In genomic region chr22:27934069-27934468, GRCh38 we compare ENCODE assay signal across 23 cellular contexts. TPM values are rescaled to one million over a fixed set of nuclear protein-coding genes. Genes with fewer than 3 reads are reported as not detected.
A peak's percentile ranks its signal among the peaks of the same experiment; 100 is the strongest.
DNase-seq lines count a peak whose midpoint lies in the region; ATAC-seq, FAIRE-seq and TF ChIP-seq lines count a peak whose summit lies in the region.
"Had no signal": no experiment of that assay in that cellular context is flagged by ENCODE, and none has a peak within 500 bp of the region (broad histone marks: within the 10 kb centered on the region; RNA-seq: fewer than 3 reads in every experiment).

No MANE protein-coding gene starts in this region.

- intact Hi-C loops in K562 (cut with micrococcal nuclease), result loop anchor here (10.0 kb wide), 1 partner anchor 49 kb away; no protein-coding TSS in a partner anchor

- no peak for TF ChIP-seq EP300 in K562 (IDR thresholded peaks at IDR 0.05; ENCODE audit: low read length)

- no peaks in the 10 kb centered on the region for H3K9me1 ChIP-seq in K562 (ENCODE audit: control insufficient read depth, insufficient read depth, low read length)

- TF ChIP-seq POLR2A in K562 (conservative IDR thresholded peaks at IDR 0.05), result no peak

- no peak for TF ChIP-seq CTCF in BE2C (IDR thresholded peaks at IDR 0.05; ENCODE audit: low read depth, low read length)
- no peak for TF ChIP-seq CTCF in K562 (IDR thresholded peaks at IDR 0.05 in 2 of 3, conservative IDR thresholded peaks at IDR 0.05 in 1 of 3; ENCODE audit: insufficient read depth in 2 of 3, low read depth in 1 of 3, low read length in 3 of 3)
- TF ChIP-seq CTCF in GM10248 (IDR thresholded peaks at IDR 0.05; ENCODE audit: control extremely low read depth, extremely low read depth, low read depth, missing control alignments), result no peak

- ATAC-seq in K562 (no peak), HG02642 (IDR thresholded peaks at IDR 0.05; ENCODE audit: poor library complexity, unreplicated experiment) (no peak)
- ATAC-seq: A549, GM23338, HCT116 had no signal

- no peaks in the 10 kb centered on the region for H3K9me3 ChIP-seq in BE2C
- no peaks in the 10 kb centered on the region for H3K9me3 ChIP-seq in K562 (replicated peaks; ENCODE audit: control insufficient read depth, insufficient read depth, low read depth, low read length)
- no peaks in the 10 kb centered on the region for H3K9me3 ChIP-seq in subcutaneous abdominal adipose tissue (ENCODE audit: control insufficient read depth in 5 of 5, low read length in 5 of 5)
- H3K9me3 ChIP-seq: A549 had no signal

- H3K27ac ChIP-seq in K562 (ENCODE audit: extremely low read depth, low read depth, low read length) (no peak overlapping the region), subcutaneous abdominal adipose tissue (ENCODE audit: low read depth, low read length) (peak overlapping the region; percentile 52)
- H3K27ac ChIP-seq: A549 had no signal

- no peaks in the 10 kb centered on the region; the same call in 1 of the 3 replicates for H3K79me2 ChIP-seq in K562 (ENCODE audit: control insufficient read depth, insufficient read depth, low read length)

- no TSS peak for BruUV-seq in K562 (replicated peaks; lab: Mats Ljungman, UMichigan)

- in situ Hi-C loops in K562 (cut with MboI), result no loop called here

- peak; percentile 9 for DNase-seq in BE2C
- DNase-seq in ELF-1 (ENCODE audit: low read depth, low spot score), result peak; percentile 11
- no peak for DNase-seq in K562 (ENCODE audit: extremely low read depth in 1 of 4, low spot score in 3 of 4)
- DNase-seq in NCI-H526 treated with DMSO at 0.1 percent for 48 hours (lab: John Stamatoyannopoulos, UW), result no peak
- DNase-seq in GM10248 (ENCODE audit: extremely low spot score), result no peak
- DNase-seq: 8988T; ACHN; AML-193; C1 segment of cervical spinal cord; CD4-positive, alpha-beta memory T cell; COR-L47; DMS153; DND-41; GDM1; H9; HFFc6 had no signal

- CTCF ChIA-PET in K562 (lab: Yijun Ruan, JAX; ENCODE audit: low intra/inter-chr PET ratio) (no interaction called here), GM10248 (lab: Yijun Ruan, JAX) (no interaction called here)

- H3K4me1 ChIP-seq in BE2C (peaks cover 13% of the 10 kb centered on the region), K562 (replicated peaks in 1 of 2; ENCODE audit: control insufficient read depth in 2 of 2, insufficient read depth in 2 of 2, low read length in 2 of 2) (no peaks in the 10 kb centered on the region; a peak in 1 of 5 replicates), subcutaneous abdominal adipose tissue (ENCODE audit: control insufficient read depth in 5 of 5, insufficient read depth in 5 of 5, low read length in 5 of 5) (no peaks in the 10 kb centered on the region)
- H3K4me1 ChIP-seq: A549 had no signal

- no peaks in the 10 kb centered on the region for H4K20me1 ChIP-seq in K562 (replicated peaks; ENCODE audit: control insufficient read depth, insufficient read depth, low read length)

- TF ChIP-seq RAD21 in K562 (CRISPR knock-in tag; conservative IDR thresholded peaks at IDR 0.05 in 1 of 2, IDR thresholded peaks at IDR 0.05 in 1 of 2), result no peak

- no peak overlapping the region for H3K4me2 ChIP-seq in K562 (ENCODE audit: insufficient read depth, low read length)
- H3K4me2 ChIP-seq: A549, GM23338 had no signal

- H3K27me3 ChIP-seq in BE2C (no peaks in the 10 kb centered on the region), K562 (ENCODE audit: control insufficient read depth in 2 of 2, insufficient read depth in 2 of 2, low read length in 2 of 2) (no peaks in the 10 kb centered on the region), subcutaneous abdominal adipose tissue (ENCODE audit: control insufficient read depth in 5 of 5, insufficient read depth in 4 of 5, low read length in 5 of 5) (no peaks in the 10 kb centered on the region)

- POLR2A ChIA-PET in K562 (lab: Yijun Ruan, JAX) (interaction anchor here (0.9 to 1.0 kb wide), 2 partner anchors 19 to 86 kb away, joined by 3 read pairs; no protein-coding TSS in a partner anchor), GM10248 (lab: Yijun Ruan, JAX) (no interaction called here)

- H2AFZ ChIP-seq in K562 (ENCODE audit: low read depth, low read length), result no peak overlapping the region
- H2AFZ ChIP-seq: GM23338 had no signal

- H3K36me3 ChIP-seq in BE2C (no peaks in the 10 kb centered on the region), K562 (ENCODE audit: control insufficient read depth, insufficient read depth, low read length) (no peaks in the 10 kb centered on the region), subcutaneous abdominal adipose tissue (ENCODE audit: control insufficient read depth in 5 of 5, insufficient read depth in 5 of 5, low read length in 5 of 5) (peaks cover 0 to 4% (median 0%) of the 10 kb centered on the region in 5 donors)

- H3K4me3 ChIP-seq in BE2C (ENCODE audit: low read depth, low read length) (no peak overlapping the region), K562 (no peak overlapping the region), subcutaneous abdominal adipose tissue (ENCODE audit: low read depth in 1 of 5, low read length in 5 of 5) (no peak overlapping the region)
- H3K4me3 ChIP-seq: A549, GM23338 had no signal

- FAIRE-seq in K562 (lab: Jason Lieb, UNC), result no peak
- FAIRE-seq: A549, GM12891, GM18507 had no signal

- H3K9ac ChIP-seq in K562 (ENCODE audit: insufficient read depth in 1 of 2, low read depth in 2 of 2, low read length in 2 of 2) (no peak overlapping the region), subcutaneous abdominal adipose tissue (ENCODE audit: low read length in 5 of 5) (no peak overlapping the region)

- WGBS in K562 (ENCODE audit: insufficient coverage, low coverage, missing lambda C conversion rate), result 32% methylated on average over 3 of the region's 5 CpGs

TF ChIP-seq in K562, 482 proteins besides CTCF, POLR2A, EP300 and RAD21:
- TF ChIP-seq ZNF395 (CRISPR knock-in tag; IDR thresholded peaks at IDR 0.05) (no peak), ZBTB2 (IDR thresholded peaks at IDR 0.05) (no peak), CREB5 (CRISPR knock-in tag; IDR thresholded peaks at IDR 0.05) (no peak), CBFA2T3 (IDR thresholded peaks at IDR 0.05) (peak; percentile 20; the same call in 1 of the 2 replicates), ZKSCAN8 (CRISPR knock-in tag; IDR thresholded peaks at IDR 0.05) (no peak)
TF ChIP-seq in K562: peak in this region for 1.

RNA-seq across cellular contexts. Expression of gene PITPNB, which starts 15.0 kb away (rescaled TPM):
- polyA plus RNA-seq in BE2C (2012; ENCODE audit: insufficient read depth, insufficient read length, low read depth), result 159 TPM
- total RNA-seq in K562 (2011; cell fraction: chromatin; rRNA removed; ENCODE audit: low replicate concordance), result 47.8 and 167 TPM in 2 replicates
- total RNA-seq in K562 (2011; cell fraction: nucleolus; rRNA removed), result 20.3 and 25.8 TPM in 2 replicates
- 70.5 and 141 TPM in 2 replicates for total RNA-seq in K562 (2011; cell fraction: nucleoplasm; rRNA removed)
- total RNA-seq in K562 (2014; rRNA removed) (13.0 and 13.1 TPM in 2 replicates), K562 (2014; rRNA removed; fragmentation: Illumina TruSeq; extraction: Trizol) (14.7 and 20.8 TPM in 2 replicates), K562 (2015; rRNA removed; fragmentation: Illumina TruSeq; extraction: Trizol) (12.6 and 14.2 TPM in 2 replicates), K562 (2021) (46.1 and 50.5 TPM in 2 replicates)
- polyA plus RNA-seq in K562 (2011; rRNA removed) (34.7 and 40.7 TPM in 2 replicates), K562 (2014; fragmentation: Illumina TruSeq; extraction: Trizol) (46.1 and 52.4 TPM in 2 replicates), K562 (2014; fragmentation: Nextera tagmentation; extraction: Ambion mirVana) (10 to 100 TPM; 32.2 to 44.3 TPM), K562 (2014; rRNA removed) (28.9 and 43.8 TPM in 2 replicates)
- 11.6 and 18.5 TPM in 2 replicates for polyA plus RNA-seq in K562 (2011; cell fraction: cytosol; rRNA removed)
- polyA plus RNA-seq in K562 (2011; cell fraction: nucleus; rRNA removed), result 36.4 and 39.8 TPM in 2 replicates
- 26.6 and 55.2 TPM in 2 replicates for polyA plus RNA-seq in K562 (2012)
- polyA minus RNA-seq in K562 (2011; rRNA and poly(A)+ RNA removed), result 60.0 and 60.7 TPM in 2 replicates
- 20.4 and 22.8 TPM in 2 replicates for polyA minus RNA-seq in K562 (2011; cell fraction: cytosol; rRNA and poly(A)+ RNA removed)
- 23.8 and 35.3 TPM in 2 replicates for polyA minus RNA-seq in K562 (2011; cell fraction: nucleus; rRNA and poly(A)+ RNA removed)

Comparison
In these comparisons a context has a peak if more than half of its experiments do, and no peak if none do; other contexts are left out.
1. DNase-seq: peak in BE2C (single experiment) and ELF-1 (single experiment); none in K562 (0 of 4), NCI-H526 treated with DMSO at 0.1 percent for 48 hours (single experiment) and GM10248 (single experiment).